In genomic region chr5:168947212-168947868, GRCh38 we compare ENCODE assay signal across 7 cellular contexts.
DNase-seq lines count a peak whose midpoint lies in the region; ATAC-seq and TF ChIP-seq lines count a peak whose summit lies in the region.

No MANE protein-coding gene starts in this region.

- CTCF ChIA-PET in activated CD8-positive, alpha-beta T cell treated with anti-CD3 and anti-CD28 coated beads, Interleukin-2, amount 10 ng/mL, durations not matched to agents 7 days and 5 days (lab: Charles Lee): interaction anchor here (0.6 to 1.0 kb wide), 3 partner anchors 11 to 634 kb away, joined by 3 read pairs; no protein-coding TSS in a partner anchor

- WGBS in sigmoid colon, 2 donors: 35 to 49% methylated on average over 5 of the region's 5 CpGs

- H3K4me3 Mint-ChIP-seq in activated CD8-positive, alpha-beta T cell treated with anti-CD3 and anti-CD28 coated beads, Interleukin-2, amount 10 ng/mL, durations not matched to agents 7 days and 5 days: no peak overlapping the region

- intact Hi-C loops in sigmoid colon (cut with DNase I): no loop called here

- no peaks in the 10 kb centered on the region for H3K79me2 ChIP-seq in MM.1S (ENCODE audit: low read length)

- no peaks in the 10 kb centered on the region for H3K9me2 ChIP-seq in MM.1S (replicated peaks; ENCODE audit: insufficient read depth, low read length)

- H3K9me3 Mint-ChIP-seq in activated CD8-positive, alpha-beta T cell treated with anti-CD3 and anti-CD28 coated beads, Interleukin-2, amount 10 ng/mL, durations not matched to agents 7 days and 5 days (ENCODE audit: insufficient read depth): no peaks in the 10 kb centered on the region

- H3K27ac Mint-ChIP-seq in activated CD8-positive, alpha-beta T cell treated with anti-CD3 and anti-CD28 coated beads, Interleukin-2, amount 10 ng/mL, durations not matched to agents 7 days and 5 days: no peak overlapping the region

- H3K27ac ChIP-seq in MM.1S (ENCODE audit: low read length) (no peak overlapping the region), sigmoid colon (no peak overlapping the region)

- no peaks in the 10 kb centered on the region for H3K4me1 ChIP-seq in MM.1S (ENCODE audit: low read length)
- peaks cover 0 to 21% (median 16%) of the 10 kb centered on the region in 4 donors for H3K4me1 ChIP-seq in sigmoid colon

- ATAC-seq in GM21723 (IDR thresholded peaks at IDR 0.05; ENCODE audit: unreplicated experiment) (peak; percentile 73), HG03097 (IDR thresholded peaks at IDR 0.05; ENCODE audit: low FRiP score, unreplicated experiment) (no peak)
- ATAC-seq in activated CD8-positive, alpha-beta T cell treated with anti-CD3 and anti-CD28 coated beads, Interleukin-2, amount 10 ng/mL, durations not matched to agents 7 days and 5 days: peak; percentile 58

- no peak overlapping the region for H3K4me3 ChIP-seq in GM06990 (replicated peaks; ENCODE audit: low read depth, low read length)
- H3K4me3 ChIP-seq in MM.1S (ENCODE audit: low read length): no peak overlapping the region
- no peak overlapping the region for H3K4me3 ChIP-seq in sigmoid colon

- TF ChIP-seq CTCF in GM06990 (IDR thresholded peaks at IDR 0.05; ENCODE audit: insufficient read depth, low read length, poor library complexity, severe bottlenecking) (peak; percentile 90), MM.1S (IDR thresholded peaks at IDR 0.05; ENCODE audit: low read length) (peak; percentile 84), sigmoid colon (IDR thresholded peaks at IDR 0.05) (peak in 3 of 4 experiments; percentile 21 to 50 (median 39))

- H3K9ac ChIP-seq in MM.1S (ENCODE audit: low read length): no peak overlapping the region

- H4K20me1 ChIP-seq in MM.1S (ENCODE audit: insufficient read depth, low read length): no peaks in the 10 kb centered on the region

- peak overlapping the region; percentile 43; the same call in 1 of the 2 replicates for H2AFZ ChIP-seq in MM.1S (ENCODE audit: low read length)

- H3K36me3 ChIP-seq in GM06990 (ENCODE audit: control insufficient read depth, insufficient read depth, low read length) (no peaks in the 10 kb centered on the region), MM.1S (replicated peaks; ENCODE audit: insufficient read depth, low read length) (no peaks in the 10 kb centered on the region), sigmoid colon (no peaks in the 10 kb centered on the region)

- H3K27me3 ChIP-seq in GM06990 (replicated peaks; ENCODE audit: control insufficient read depth, insufficient read depth, low read length) (no peaks in the 10 kb centered on the region), MM.1S (replicated peaks; ENCODE audit: insufficient read depth, low read length) (no peaks in the 10 kb centered on the region), sigmoid colon (no peaks in the 10 kb centered on the region)

- no peak overlapping the region; the same call in 1 of the 2 replicates for H3K4me2 ChIP-seq in MM.1S (ENCODE audit: low read depth, low read length)

- TF ChIP-seq POLR2A in sigmoid colon (IDR thresholded peaks at IDR 0.05): no peak

- no peaks in the 10 kb centered on the region for H3K4me1 Mint-ChIP-seq in activated CD8-positive, alpha-beta T cell treated with anti-CD3 and anti-CD28 coated beads, Interleukin-2, amount 10 ng/mL, durations not matched to agents 7 days and 5 days (ENCODE audit: low read depth)

- no peaks in the 10 kb centered on the region for H3K27me3 Mint-ChIP-seq in activated CD8-positive, alpha-beta T cell treated with anti-CD3 and anti-CD28 coated beads, Interleukin-2, amount 10 ng/mL, durations not matched to agents 7 days and 5 days (ENCODE audit: low read depth)

- DNase-seq in GM06990 (ENCODE audit: extremely low read depth, insufficient read length): peak; percentile 17
- DNase-seq in MM.1S: peak; percentile 55
- DNase-seq in activated CD8-positive, alpha-beta T cell treated with anti-CD3 and anti-CD28 coated beads, Interleukin-2, amount 10 ng/mL, durations not matched to agents 7 days and 5 days: peak; percentile 42
- peak; percentile 54 for DNase-seq in germinal center (ENCODE audit: low spot score)
- DNase-seq in sigmoid colon: no peak

- no peak for TF ChIP-seq EP300 in sigmoid colon (IDR thresholded peaks at IDR 0.05)

- H3K9me3 ChIP-seq in MM.1S (replicated peaks; ENCODE audit: insufficient read depth, low read length) (no peaks in the 10 kb centered on the region), sigmoid colon (no peaks in the 10 kb centered on the region)

- H3K36me3 Mint-ChIP-seq in activated CD8-positive, alpha-beta T cell treated with anti-CD3 and anti-CD28 coated beads, Interleukin-2, amount 10 ng/mL, durations not matched to agents 7 days and 5 days (ENCODE audit: low read depth): no peaks in the 10 kb centered on the region

- no peaks in the 10 kb centered on the region for H3F3A ChIP-seq in MM.1S (ENCODE audit: insufficient read depth, low read length)

- POLR2A ChIA-PET in activated CD8-positive, alpha-beta T cell treated with anti-CD3 and anti-CD28 coated beads, Interleukin-2, amount 10 ng/mL, durations not matched to agents 7 days and 5 days (lab: Charles Lee): no interaction called here

Comparison
In these comparisons a context has a peak if more than half of its experiments do, and no peak if none do; other contexts are left out.
1. CTCF ChIP-seq: peak in every context shown above with its lines; median percentile 90 in GM06990; 84 in MM.1S; 39 in sigmoid colon.